ENCODE assay signal across 25 cellular contexts in genomic region chr4:120018786-120019185, GRCh38.
"Had no signal": no experiment of that assay in that cellular context is flagged by ENCODE, and none has a peak within 500 bp of the region (broad histone marks: within the 10 kb centered on the region; RNA-seq: fewer than 3 reads in every experiment).

No MANE protein-coding gene starts in this region.

- H3K36me3 Mint-ChIP-seq: activated naive CD8-positive, alpha-beta T cell treated with anti-CD3 and anti-CD28 coated beads, Interleukin-2, amount 10 ng/mL, durations not matched to agents 7 days and 5 days had no signal

- H3K27me3 ChIP-seq: adrenal gland, brain microvascular endothelial cell had no signal

- H3K27ac ChIP-seq: adrenal gland, brain microvascular endothelial cell, KMS-11 had no signal

- H3K4me1 ChIP-seq: adrenal gland had no signal

- H3K9me3 Mint-ChIP-seq: activated B cell treated with CpG ODN at 0.5 μM for 24 hours; activated CD4-positive, alpha-beta memory T cell treated with anti-CD3 and anti-CD28 coated beads, Interleukin-2, amount 10 ng/mL, durations not matched to agents 7 days and 5 days; activated CD4-positive, alpha-beta T cell treated with anti-CD3 and anti-CD28 coated beads, Interleukin-2, amount 10 ng/mL, durations not matched to agents 7 days and 5 days; activated naive CD8-positive, alpha-beta T cell treated with anti-CD3 and anti-CD28 coated beads, Interleukin-2, amount 10 ng/mL, durations not matched to agents 7 days and 5 days had no signal

- H3K9ac ChIP-seq: KMS-11 had no signal

- H3K9me3 ChIP-seq: adrenal gland had no signal

- H3K4me1 Mint-ChIP-seq: activated B cell treated with CpG ODN at 0.5 μM for 24 hours; activated CD4-positive, alpha-beta memory T cell treated with anti-CD3 and anti-CD28 coated beads, Interleukin-2, amount 10 ng/mL, durations not matched to agents 7 days and 5 days; activated CD4-positive, alpha-beta T cell treated with anti-CD3 and anti-CD28 coated beads, Interleukin-2, amount 10 ng/mL, durations not matched to agents 7 days and 5 days; activated naive CD8-positive, alpha-beta T cell treated with anti-CD3 and anti-CD28 coated beads, Interleukin-2, amount 10 ng/mL, durations not matched to agents 7 days and 5 days had no signal

- H3K27ac Mint-ChIP-seq: activated B cell treated with CpG ODN at 0.5 μM for 24 hours; activated CD4-positive, alpha-beta memory T cell treated with anti-CD3 and anti-CD28 coated beads, Interleukin-2, amount 10 ng/mL, durations not matched to agents 7 days and 5 days; activated CD4-positive, alpha-beta T cell treated with anti-CD3 and anti-CD28 coated beads, Interleukin-2, amount 10 ng/mL, durations not matched to agents 7 days and 5 days; activated naive CD8-positive, alpha-beta T cell treated with anti-CD3 and anti-CD28 coated beads, Interleukin-2, amount 10 ng/mL, durations not matched to agents 7 days and 5 days; T-helper 17 cell had no signal

- H3K4me3 ChIP-seq: adrenal gland had no signal

- H3K4me3 Mint-ChIP-seq: activated B cell treated with CpG ODN at 0.5 μM for 24 hours; activated CD4-positive, alpha-beta memory T cell treated with anti-CD3 and anti-CD28 coated beads, Interleukin-2, amount 10 ng/mL, durations not matched to agents 7 days and 5 days; activated CD4-positive, alpha-beta T cell treated with anti-CD3 and anti-CD28 coated beads, Interleukin-2, amount 10 ng/mL, durations not matched to agents 7 days and 5 days; activated naive CD8-positive, alpha-beta T cell treated with anti-CD3 and anti-CD28 coated beads, Interleukin-2, amount 10 ng/mL, durations not matched to agents 7 days and 5 days; T-helper 17 cell had no signal

- H3K4me2 ChIP-seq: KMS-11 had no signal

- ATAC-seq: T-helper 17 cell had no signal

- H3K36me3 ChIP-seq: adrenal gland, brain microvascular endothelial cell had no signal

- DNase-seq: activated B cell treated with CpG ODN at 0.5 μM for 24 hours; activated CD4-positive, alpha-beta memory T cell treated with anti-CD3 and anti-CD28 coated beads, Interleukin-2, amount 10 ng/mL, durations not matched to agents 7 days and 5 days; activated CD4-positive, alpha-beta T cell treated with anti-CD3 and anti-CD28 coated beads for 1 hour; activated CD4-positive, alpha-beta T cell treated with anti-CD3 and anti-CD28 coated beads, Interleukin-2, amount 10 ng/mL, durations not matched to agents 7 days and 5 days; activated naive CD4-positive, alpha-beta T cell treated with anti-CD3 and anti-CD28 coated beads, Interleukin-2, amount 50 U/mL, for 16 hours; activated naive CD8-positive, alpha-beta T cell treated with anti-CD3 and anti-CD28 coated beads, Interleukin-2, amount 10 ng/mL, durations not matched to agents 7 days and 5 days; activated T-cell treated with anti-CD3 and anti-CD28 coated beads for 4 hours; activated T-cell treated with anti-CD3 and anti-CD28 coated beads, Interleukin-2, amount 50 U/mL, for 48 hours; adrenal gland; aorta; brain microvascular endothelial cell; cerebellar nuclear complex; MV-4-11; NCI-H1092 treated with DMSO at 0.1 percent for 48 hours; NCI-H1417 treated with DMSO at 0.1 percent for 48 hours; NCI-H1694; NCI-H2029 treated with DMSO at 0.1 percent for 48 hours; NCI-H345; NCI-H510A; NCI-H526 treated with DMSO at 0.1 percent for 48 hours; NCI-H82; SIG-M5; T-helper 17 cell; T-helper 9 cell had no signal
